ENCODE assay signal across 16 cellular contexts in genomic region chr6:3340358-3340798, GRCh38.
DNase-seq lines count a peak whose midpoint lies in the region; TF ChIP-seq lines count a peak whose summit lies in the region.
"Had no signal": no experiment of that assay in that cellular context is flagged by ENCODE, and none has a peak within 500 bp of the region (broad histone marks: within the 10 kb centered on the region; RNA-seq: fewer than 3 reads in every experiment).

No MANE protein-coding gene starts in this region.

- no peak overlapping the region for H2BK15ac ChIP-seq in neuronal stem cell (ENCODE audit: low read length)

- no peak overlapping the region for H3K4me2 ChIP-seq in neuronal stem cell (ENCODE audit: insufficient read depth, low read length, poor library complexity, severe bottlenecking)

- H2BK120ac ChIP-seq in neuronal stem cell (ENCODE audit: low read depth, low read length) = no peak overlapping the region

- H2BK12ac ChIP-seq in neuronal stem cell (ENCODE audit: low read length) = no peak overlapping the region

- TF ChIP-seq CTCF in adrenal gland (IDR thresholded peaks at IDR 0.05) = no peak
- TF ChIP-seq CTCF in vagina (IDR thresholded peaks at IDR 0.05) = no peak

- WGBS in adrenal gland, 4 donors = 50 to 77% (median 64%) methylated on average over 12 of the region's 12 CpGs
- no CpG with 5 or more reads among the region's 12 CpGs for WGBS in neuronal stem cell (ENCODE audit: extremely low coverage in 2 of 2, insufficient read length in 2 of 2, insufficient replicate concordance in 1 of 2), 2 donors

- H4K91ac ChIP-seq in neuronal stem cell (ENCODE audit: low read depth, low read length, poor library complexity) = no peak overlapping the region

- TF ChIP-seq POLR2A in adrenal gland (IDR thresholded peaks at IDR 0.05) (no peak), vagina (IDR thresholded peaks at IDR 0.05) (no peak)

- H3K9me3 ChIP-seq in adrenal gland (replicated peaks in 1 of 3) = no peaks in the 10 kb centered on the region
- H3K9me3 ChIP-seq in neuronal stem cell (replicated peaks in 1 of 2; ENCODE audit: control insufficient read depth in 2 of 2, insufficient read depth in 1 of 2, low read depth in 1 of 2, low read length in 2 of 2) = no peaks in the 10 kb centered on the region
- no peaks in the 10 kb centered on the region for H3K9me3 ChIP-seq in vagina
- H3K9me3 ChIP-seq: body of pancreas, MG63, SJSA1 had no signal

- no peak overlapping the region for H3K9ac ChIP-seq in neuronal stem cell (ENCODE audit: low read depth, low read length, poor library complexity)

- no peak overlapping the region for H3K4ac ChIP-seq in neuronal stem cell (ENCODE audit: low read length)

- H4K8ac ChIP-seq in neuronal stem cell (ENCODE audit: low read depth, low read length) = no peak overlapping the region

- no peak overlapping the region for H3K4me3 ChIP-seq in adrenal gland
- H3K4me3 ChIP-seq in neuronal stem cell (ENCODE audit: low read length in 2 of 2) = no peak overlapping the region
- H3K4me3 ChIP-seq in vagina = no peak overlapping the region
- H3K4me3 ChIP-seq: body of pancreas, MG63, SJSA1 had no signal

- H3K4me1 ChIP-seq in adrenal gland (replicated peaks in 1 of 2) (peaks cover 8 to 39% of the 10 kb centered on the region in 2 donors), neuronal stem cell (ENCODE audit: control insufficient read depth in 2 of 2, insufficient read depth in 1 of 2, low read depth in 1 of 2, low read length in 2 of 2) (peaks cover 43 to 73% of the 10 kb centered on the region in 2 donors), vagina (peaks cover 26% of the 10 kb centered on the region)

- H3K36me3 ChIP-seq in adrenal gland (replicated peaks in 1 of 2) (no peaks in the 10 kb centered on the region), neuronal stem cell (replicated peaks in 1 of 2; ENCODE audit: control insufficient read depth in 2 of 2, insufficient read depth in 2 of 2, low read length in 2 of 2) (no peaks in the 10 kb centered on the region), vagina (no peaks in the 10 kb centered on the region)
- H3K36me3 ChIP-seq: MG63, SJSA1 had no signal

- H3K27ac ChIP-seq in adrenal gland = peak overlapping the region in 4 of 5 donors; percentile 10 to 70 (median 52)
- H3K27ac ChIP-seq in neuronal stem cell (replicated peaks; ENCODE audit: low read length) = peak overlapping the region; percentile 0
- H3K27ac ChIP-seq in vagina = peak overlapping the region; percentile 26
- H3K27ac ChIP-seq: SJSA1 had no signal

- H3K14ac ChIP-seq in neuronal stem cell (ENCODE audit: low read length) = no peak overlapping the region

- H3K27me3 ChIP-seq in adrenal gland (no peaks in the 10 kb centered on the region), neuronal stem cell (ENCODE audit: control insufficient read depth in 3 of 3, insufficient read depth in 3 of 3, low read depth in 1 of 3, low read length in 3 of 3) (no peaks in the 10 kb centered on the region), vagina (no peaks in the 10 kb centered on the region)
- H3K27me3 ChIP-seq: body of pancreas, MG63, SJSA1 had no signal

- H2AK5ac ChIP-seq in neuronal stem cell (ENCODE audit: low read depth, low read length) = peak overlapping the region; percentile 10

- H3K79me1 ChIP-seq in neuronal stem cell (ENCODE audit: low read depth, low read length) = no peaks in the 10 kb centered on the region

- H3K23ac ChIP-seq in neuronal stem cell (ENCODE audit: low read depth, low read length, poor library complexity) = no peak overlapping the region

- H2BK5ac ChIP-seq in neuronal stem cell (ENCODE audit: low read length) = no peak overlapping the region

- H3K18ac ChIP-seq in neuronal stem cell (ENCODE audit: low read length) = no peak overlapping the region

- peak in 1 of 7 donors; percentile 60 for DNase-seq in adrenal gland
- peak; percentile 73 for DNase-seq in fibroblast of peridontal ligament (ENCODE audit: extremely low read depth)
- no peak for DNase-seq in neuronal stem cell (ENCODE audit: low spot score)
- no peak for DNase-seq in vagina (ENCODE audit: extremely low spot score in 2 of 2)
- DNase-seq in stimulated activated CD4-positive, alpha-beta T cell treated with anti-CD3 and anti-CD28 coated beads, Interleukin-2, amount 100 ng/mL, for 24 hours = no peak
- no peak for DNase-seq in COLO829 (ENCODE audit: low spot score)
- DNase-seq in NOMO-1 treated with DMSO at 0.1 percent for 48 hours (lab: John Stamatoyannopoulos, UW; ENCODE audit: unreplicated experiment) = no peak
- DNase-seq: activated CD4-positive, alpha-beta memory T cell treated with anti-CD3 and anti-CD28 coated beads, Interleukin-2, amount 10 ng/mL, durations not matched to agents 7 days and 5 days; activated effector memory CD4-positive, alpha-beta T cell treated with Interleukin-2 at 50 U/mL for 16 hours; CD8-positive, alpha-beta T cell; GDM1; hypothalamus; MG63; stimulated activated CD4-positive, alpha-beta T cell treated with anti-CD3 and anti-CD28 coated beads, Interleukin-4, amount 100 ng/mL, for 24 hours had no signal

- intact Hi-C loops in adrenal gland (cut with DNase I) (no loop called here), vagina (cut with DNase I) (no loop called here)

- H2AFZ ChIP-seq in neuronal stem cell (ENCODE audit: low read length) = peak overlapping the region; percentile 3

Comparison
In these comparisons a context has a peak if more than half of its experiments do, and no peak if none do; other contexts are left out.
1. H3K27ac ChIP-seq: peak in every context shown above with its lines; median percentile 52 in adrenal gland; 26 in vagina; 0 in neuronal stem cell.